In genomic region chr14:104677506-104678332, GRCh38 we compare ENCODE assay signal across 1 cellular context.
A peak's percentile ranks its signal among the peaks of the same experiment; 100 is the strongest.
TF ChIP-seq lines count a peak whose summit lies in the region.

No MANE protein-coding gene starts in this region.

TF ChIP-seq in K562, 482 proteins besides CTCF, POLR2A, EP300 and RAD21 (continued from another document and continues in another):
- no peak for TF ChIP-seq DIDO1 (tag; IDR thresholded peaks at IDR 0.05; ENCODE audit: low read depth)
- TF ChIP-seq CAMTA2 (CRISPR knock-in tag; conservative IDR thresholded peaks at IDR 0.05), result no peak
- TF ChIP-seq DDX20 (tag; IDR thresholded peaks at IDR 0.05; ENCODE audit: low read depth), result no peak
- no peak for TF ChIP-seq XRCC4 (IDR thresholded peaks at IDR 0.05; ENCODE audit: extremely low read depth, insufficient read depth, insufficient read length)
- no peak for TF ChIP-seq JUNB (CRISPR knock-in tag; conservative IDR thresholded peaks at IDR 0.05)
- no peak for TF ChIP-seq BCOR (IDR thresholded peaks at IDR 0.05)
- TF ChIP-seq GATAD2B (IDR thresholded peaks at IDR 0.05; ENCODE audit: borderline replicate concordance), result peak; percentile 71; the same call in 1 of the 2 replicates
- no peak for TF ChIP-seq CREB1 (IDR thresholded peaks at IDR 0.05)
- TF ChIP-seq CREB1 (CRISPR knock-in tag; IDR thresholded peaks at IDR 0.05), result no peak; the same call in 1 of the 2 replicates
- TF ChIP-seq SNRNP70 (optimal IDR thresholded peaks at IDR 0.05; ENCODE audit: low read depth, low read length), result no peak
- no peak for TF ChIP-seq ZNF512 (tag; IDR thresholded peaks at IDR 0.05)
- TF ChIP-seq BRD9 (IDR thresholded peaks at IDR 0.05; ENCODE audit: low read depth, partially characterized antibody), result peak; percentile 15
- TF ChIP-seq AFF4 (CRISPR knock-in tag; IDR thresholded peaks at IDR 0.05), result no peak
- no peak for TF ChIP-seq SRSF3 (IDR thresholded peaks at IDR 0.05; ENCODE audit: insufficient read depth, low read length)
- TF ChIP-seq PRDM10 (IDR thresholded peaks at IDR 0.05; ENCODE audit: partially characterized antibody), result no peak
- TF ChIP-seq KHSRP (IDR thresholded peaks at IDR 0.05), result no peak
- TF ChIP-seq FOXA1 (IDR thresholded peaks at IDR 0.05; ENCODE audit: borderline replicate concordance), result no peak
- TF ChIP-seq TEAD1 (CRISPR knock-in tag; IDR thresholded peaks at IDR 0.05), result peak in 1 of 2 experiments; percentile 76; a peak in 1 of 4 replicates
- TF ChIP-seq BHLHE40 (IDR thresholded peaks at IDR 0.05; ENCODE audit: low read length), result peak; percentile 62
- TF ChIP-seq KDM2B (CRISPR knock-in tag; IDR thresholded peaks at IDR 0.05), result 0 out of 2 replicates have a peak, but pooled peaks have one; percentile 18
- TF ChIP-seq ZNF3 (CRISPR knock-in tag; IDR thresholded peaks at IDR 0.05), result no peak
- no peak for TF ChIP-seq THRB (CRISPR knock-in tag; conservative IDR thresholded peaks at IDR 0.05)
- no peak for TF ChIP-seq PKNOX1 (IDR thresholded peaks at IDR 0.05)
- TF ChIP-seq GATAD2A (IDR thresholded peaks at IDR 0.05), result peak; percentile 80; the same call in 1 of the 2 replicates
- peak; percentile 18 for TF ChIP-seq TAF1 (IDR thresholded peaks at IDR 0.05; ENCODE audit: control insufficient read depth, extremely low read depth, insufficient read depth, low read length, severe bottlenecking)
- peak; percentile 77; the same call in 1 of the 2 replicates for TF ChIP-seq KLF13 (tag; IDR thresholded peaks at IDR 0.05; ENCODE audit: borderline replicate concordance, low read depth)
- no peak for TF ChIP-seq PATZ1 (CRISPR knock-in tag; IDR thresholded peaks at IDR 0.05; ENCODE audit: borderline replicate concordance)
- no peak for TF ChIP-seq TSC22D4 (tag; IDR thresholded peaks at IDR 0.05)
- TF ChIP-seq ZNF57 (CRISPR knock-in tag; IDR thresholded peaks at IDR 0.05), result no peak
- no peak for TF ChIP-seq SRSF7 (optimal IDR thresholded peaks at IDR 0.05; ENCODE audit: low read depth, low read length)
- TF ChIP-seq CHD2 (IDR thresholded peaks at IDR 0.05; ENCODE audit: low read depth, low read length), result 0 out of 2 replicates have a peak, but pooled peaks have one; percentile 19
- no peak for TF ChIP-seq TFE3 (CRISPR knock-in tag; IDR thresholded peaks at IDR 0.05)
- no peak for TF ChIP-seq SFPQ (IDR thresholded peaks at IDR 0.05; ENCODE audit: low read depth, low read length)
- no peak for TF ChIP-seq RERE (CRISPR knock-in tag; IDR thresholded peaks at IDR 0.05; ENCODE audit: borderline replicate concordance)
- TF ChIP-seq HDAC8 (tag; IDR thresholded peaks at IDR 0.05), result 0 out of 2 replicates have a peak, but pooled peaks have one; percentile 47
